3 cellular contexts compared by ENCODE assay signal in genomic region chr12:16382652-16383312, GRCh38. TPM values are rescaled to one million over a fixed set of nuclear protein-coding genes. Genes with fewer than 3 reads are reported as not detected.
"Had no signal": no experiment of that assay in that cellular context is flagged by ENCODE, and none has a peak within 500 bp of the region (broad histone marks: within the 10 kb centered on the region; RNA-seq: fewer than 3 reads in every experiment).

No MANE protein-coding gene starts in this region.

RNA-seq across cellular contexts. Expression of gene MGST1, which starts 35.3 kb away (rescaled TPM):
- total RNA-seq: activated CD8-positive, alpha-beta T cell treated with anti-CD3 and anti-CD28 coated beads for 36 hours; activated naive CD8-positive, alpha-beta T cell treated with anti-CD3 and anti-CD28 coated beads for 36 hours; activated T-cell treated with anti-CD3 and anti-CD28 coated beads, Interleukin-2, amount 50 U/mL, for 72 hours had no signal
